Comparison of ENCODE assay signal across 24 cellular contexts in genomic region chr1:40887012-40887378, GRCh38. TPM values are rescaled to one million over a fixed set of nuclear protein-coding genes. Genes with fewer than 3 reads are reported as not detected.
DNase-seq lines count a peak whose midpoint lies in the region; ATAC-seq, FAIRE-seq and TF ChIP-seq lines count a peak whose summit lies in the region.
"Had no signal": no experiment of that assay in that cellular context is flagged by ENCODE, and none has a peak within 500 bp of the region (broad histone marks: within the 10 kb centered on the region; RNA-seq: fewer than 3 reads in every experiment).

No MANE protein-coding gene starts in this region.

- H2AFZ ChIP-seq in keratinocyte (ENCODE audit: control insufficient read depth, low read length), result no peak overlapping the region
- H2AFZ ChIP-seq: GM23248 had no signal

- peak; percentile 66 for DNase-seq in CD1c-positive myeloid dendritic cell (ENCODE audit: extremely low spot score)
- DNase-seq in RWPE1 (ENCODE audit: low spot score), result no peak
- DNase-seq in bronchial epithelial cell (ENCODE audit: low read depth), result peak; percentile 79
- DNase-seq in keratinocyte (ENCODE audit: low read depth, low spot score), result peak; percentile 69
- no peak for DNase-seq in left colon
- no peak for DNase-seq in stimulated activated naive B cell treated with anti-CD40 and anti-IgM and Interleukin-4, amounts not matched to agents 10 μg/mL and 1 μg/mL and 100 μg/mL, for 72 hours
- DNase-seq: BE2C; Caco-2; CD4-positive, alpha-beta T cell; GDM1; GM23248; NCI-H1105; NCI-H1694; NCI-H2081 treated with DMSO at 0.1 percent for 48 hours; NCI-H446 treated with DMSO at 0.1 percent for 48 hours; NCI-H69; Peyer's patch; Right ventricle myocardium superior had no signal

- no peak overlapping the region for H3K4me3 ChIP-seq in bronchial epithelial cell (ENCODE audit: low read depth, low read length)
- H3K4me3 ChIP-seq in keratinocyte (ENCODE audit: control insufficient read depth in 2 of 3, extremely low read depth in 1 of 3, insufficient read depth in 2 of 3, low read depth in 1 of 3, low read length in 3 of 3), result peak overlapping the region in 2 of 3 experiments; percentile 46 to 56
- H3K4me3 ChIP-seq: GM23248, Peyer's patch, SK-N-MC had no signal

- H3K9me3 ChIP-seq in keratinocyte (ENCODE audit: control insufficient read depth, low read depth, low read length), result no peaks in the 10 kb centered on the region
- H3K9me3 ChIP-seq: BE2C, Caco-2, Peyer's patch had no signal

- peak overlapping the region; percentile 70 for H3K9ac ChIP-seq in keratinocyte (ENCODE audit: control insufficient read depth, extremely low read depth, insufficient read depth, low read length)
- H3K9ac ChIP-seq: GM23248, KMS-11 had no signal

- TF ChIP-seq CTCF in RWPE1 (conservative IDR thresholded peaks at IDR 0.05; ENCODE audit: low read depth) (no peak), bronchial epithelial cell (IDR thresholded peaks at IDR 0.05; ENCODE audit: insufficient read depth, low read length, severe bottlenecking) (no peak), keratinocyte (optimal IDR thresholded peaks at IDR 0.05 in 1 of 3, IDR thresholded peaks at IDR 0.05 in 1 of 3, conservative IDR thresholded peaks at IDR 0.05 in 1 of 3; ENCODE audit: extremely low read depth in 1 of 3, insufficient read depth in 2 of 3, low read length in 3 of 3) (no peak)

- no peak for FAIRE-seq in bronchial epithelial cell (lab: Jason Lieb, UNC)
- FAIRE-seq in keratinocyte (lab: Jason Lieb, UNC), result no peak
- FAIRE-seq: A204.1, GM19239 had no signal

- peaks cover 40 to 56% of the 10 kb centered on the region in 2 donors for H3K27me3 Mint-ChIP-seq in stimulated activated naive B cell treated with anti-CD40 and anti-IgM and Interleukin-4, amounts not matched to agents 10 μg/mL and 1 μg/mL and 100 μg/mL, for 72 hours
- H3K27me3 Mint-ChIP-seq in stimulated activated memory B cell treated with anti-CD40 and anti-IgM and Interleukin-4, amounts not matched to agents 10 μg/mL and 1 μg/mL and 100 μg/mL, for 72 hours, result peaks cover 69% of the 10 kb centered on the region

- H4K20me1 ChIP-seq in keratinocyte (ENCODE audit: control insufficient read depth, extremely low read depth, insufficient read depth, low read length), result no peaks in the 10 kb centered on the region

- no peak overlapping the region for H3K27ac Mint-ChIP-seq in stimulated activated naive B cell treated with anti-CD40 and anti-IgM and Interleukin-4, amounts not matched to agents 10 μg/mL and 1 μg/mL and 100 μg/mL, for 72 hours
- no peak overlapping the region for H3K27ac Mint-ChIP-seq in stimulated activated memory B cell treated with anti-CD40 and anti-IgM and Interleukin-4, amounts not matched to agents 10 μg/mL and 1 μg/mL and 100 μg/mL, for 72 hours
- H3K27ac Mint-ChIP-seq: CD4-positive, alpha-beta T cell had no signal

- intact Hi-C loops in left colon (cut with DNase I, micrococcal nuclease), result no loop called here

- POLR2A ChIA-PET in RWPE1 (lab: Yijun Ruan, JAX; ENCODE audit: low non-redundant PET), result no interaction called here

- dilution Hi-C loops in keratinocyte (cut with MboI; ENCODE audit: extremely low pct_ligation_motif_present, low sequenced_read_pairs), result no loop called here

- H3K79me2 ChIP-seq in keratinocyte (ENCODE audit: control insufficient read depth, insufficient read depth, low read length), result no peaks in the 10 kb centered on the region

- H3K27me3 ChIP-seq in bronchial epithelial cell (ENCODE audit: control insufficient read depth, insufficient read depth, low read length) (no peaks in the 10 kb centered on the region), keratinocyte (ENCODE audit: control insufficient read depth, extremely low read depth, insufficient read depth, low read length) (no peaks in the 10 kb centered on the region)
- H3K27me3 ChIP-seq: BE2C had no signal

- peaks cover 39% of the 10 kb centered on the region for H3K4me1 ChIP-seq in keratinocyte (ENCODE audit: control insufficient read depth, extremely low read depth, insufficient read depth, low read length)
- H3K4me1 ChIP-seq: BE2C, Caco-2 had no signal

- CTCF ChIA-PET in RWPE1 (lab: Yijun Ruan, JAX), result no interaction called here

- H3K4me1 Mint-ChIP-seq in stimulated activated naive B cell treated with anti-CD40 and anti-IgM and Interleukin-4, amounts not matched to agents 10 μg/mL and 1 μg/mL and 100 μg/mL, for 72 hours, result peaks cover 3 to 6% of the 10 kb centered on the region in 2 donors
- H3K4me1 Mint-ChIP-seq in stimulated activated memory B cell treated with anti-CD40 and anti-IgM and Interleukin-4, amounts not matched to agents 10 μg/mL and 1 μg/mL and 100 μg/mL, for 72 hours, result peaks cover 7% of the 10 kb centered on the region

- no peak overlapping the region for H3K4me3 Mint-ChIP-seq in stimulated activated naive B cell treated with anti-CD40 and anti-IgM and Interleukin-4, amounts not matched to agents 10 μg/mL and 1 μg/mL and 100 μg/mL, for 72 hours
- H3K4me3 Mint-ChIP-seq in stimulated activated memory B cell treated with anti-CD40 and anti-IgM and Interleukin-4, amounts not matched to agents 10 μg/mL and 1 μg/mL and 100 μg/mL, for 72 hours, result no peak overlapping the region
- H3K4me3 Mint-ChIP-seq: CD4-positive, alpha-beta T cell had no signal

- peak overlapping the region; percentile 80 for H3K4me2 ChIP-seq in keratinocyte (ENCODE audit: control insufficient read depth, extremely low read depth, insufficient read depth, low read depth, low read length)
- H3K4me2 ChIP-seq: KMS-11 had no signal

- H3K9me3 Mint-ChIP-seq in stimulated activated naive B cell treated with anti-CD40 and anti-IgM and Interleukin-4, amounts not matched to agents 10 μg/mL and 1 μg/mL and 100 μg/mL, for 72 hours, result peaks cover 0 to 3% of the 10 kb centered on the region in 2 donors
- peaks cover 3% of the 10 kb centered on the region for H3K9me3 Mint-ChIP-seq in stimulated activated memory B cell treated with anti-CD40 and anti-IgM and Interleukin-4, amounts not matched to agents 10 μg/mL and 1 μg/mL and 100 μg/mL, for 72 hours
- H3K9me3 Mint-ChIP-seq: CD4-positive, alpha-beta T cell had no signal

- H3K36me3 Mint-ChIP-seq in stimulated activated naive B cell treated with anti-CD40 and anti-IgM and Interleukin-4, amounts not matched to agents 10 μg/mL and 1 μg/mL and 100 μg/mL, for 72 hours, result peaks cover 0 to 3% of the 10 kb centered on the region in 2 donors
- no peaks in the 10 kb centered on the region for H3K36me3 Mint-ChIP-seq in stimulated activated memory B cell treated with anti-CD40 and anti-IgM and Interleukin-4, amounts not matched to agents 10 μg/mL and 1 μg/mL and 100 μg/mL, for 72 hours

- H3K9me1 ChIP-seq in keratinocyte (ENCODE audit: control insufficient read depth, extremely low read depth, insufficient read depth, low read length), result no peaks in the 10 kb centered on the region

- ATAC-seq in HG03565 (IDR thresholded peaks at IDR 0.05; ENCODE audit: unreplicated experiment), result no peak
- no peak for ATAC-seq in left colon
- ATAC-seq in stimulated activated naive B cell treated with anti-CD40 and anti-IgM and Interleukin-4, amounts not matched to agents 10 μg/mL and 1 μg/mL and 100 μg/mL, for 72 hours (replicated peaks), result no peak
- ATAC-seq in stimulated activated memory B cell treated with anti-CD40 and anti-IgM and Interleukin-4, amounts not matched to agents 10 μg/mL and 1 μg/mL and 100 μg/mL, for 72 hours, result no peak

- H3K27ac ChIP-seq in RWPE1 (peak overlapping the region; percentile 87), keratinocyte (ENCODE audit: control insufficient read depth, insufficient read depth, low read length) (peak overlapping the region; percentile 90)
- H3K27ac ChIP-seq: GM23248, KMS-11, Peyer's patch, SK-N-MC had no signal

- H3K36me3 ChIP-seq in bronchial epithelial cell (ENCODE audit: control insufficient read depth, insufficient read depth, low read length) (no peaks in the 10 kb centered on the region), keratinocyte (ENCODE audit: control insufficient read depth in 2 of 2, extremely low read depth in 1 of 2, insufficient read depth in 2 of 2, low read length in 2 of 2) (no peaks in the 10 kb centered on the region)
- H3K36me3 ChIP-seq: BE2C, Peyer's patch had no signal

RNA-seq across cellular contexts. Expression of gene CITED4, which starts 24.8 kb away (rescaled TPM):
- total RNA-seq in bronchial epithelial cell, result 4.7 and 5.0 TPM in 2 replicates
- 11.2 to 30.6 TPM (median 13.3 TPM) in 3 replicates for polyA plus RNA-seq in keratinocyte
- 2.7 TPM for polyA plus RNA-seq in keratinocyte (2011; ENCODE audit: low read depth)
- 15.1 and 73.1 TPM in 2 replicates for polyA plus RNA-seq in keratinocyte (2011; cell fraction: cytosol; rRNA removed)
- polyA plus RNA-seq in keratinocyte (2011; cell fraction: nucleus; rRNA removed), result 16.6 and 36.4 TPM in 2 replicates
- 34.1 and 105 TPM in 2 replicates for polyA plus RNA-seq in keratinocyte (2012; ENCODE audit: low replicate concordance)
- polyA minus RNA-seq in keratinocyte, result 3.1 to 43.1 TPM (median 5.1 TPM) in 3 replicates
- polyA minus RNA-seq in keratinocyte (2011; cell fraction: cytosol; rRNA and poly(A)+ RNA removed), result 161 TPM
- 29.6 and 41.6 TPM in 2 replicates for polyA minus RNA-seq in keratinocyte (2011; cell fraction: nucleus; rRNA and poly(A)+ RNA removed)
- total RNA-seq in left colon, result 1 to 10 TPM; 4.1 to 5.8 TPM
- total RNA-seq: GM23248 had no signal
- polyA plus RNA-seq: GM23248 had no signal

Comparison
In these comparisons a context has a peak if more than half of its experiments do, and no peak if none do; other contexts are left out.
1. DNase-seq: peak in CD1c-positive myeloid dendritic cell (single experiment), bronchial epithelial cell (single experiment) and keratinocyte (single experiment); none in RWPE1 (single experiment), left colon (0 of 2) and stimulated activated naive B cell treated with anti-CD40 and anti-IgM and Interleukin-4, amounts not matched to agents 10 μg/mL and 1 μg/mL and 100 μg/mL, for 72 hours (single experiment).